1 cellular context compared by ENCODE assay signal in the genomic region with DNA sequence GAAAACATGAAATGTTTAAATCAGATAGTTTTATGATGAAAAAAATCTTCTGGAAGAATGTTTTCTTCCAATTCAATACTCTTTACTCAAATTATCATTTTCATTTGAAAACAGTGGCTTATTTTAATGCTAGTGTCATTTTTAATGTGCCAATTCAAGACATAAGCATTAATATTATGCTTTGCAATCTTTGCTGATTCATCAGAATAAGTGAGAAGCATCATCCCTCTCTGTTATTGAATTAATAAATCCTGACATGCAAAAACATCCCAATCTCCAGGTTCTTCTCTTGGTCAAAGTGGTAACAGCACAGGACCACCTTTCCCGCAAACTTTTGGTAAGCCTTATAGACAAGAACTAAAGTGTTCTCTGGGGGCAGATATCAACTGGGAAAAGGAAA.
TF ChIP-seq lines count a peak whose summit lies in the region.

No MANE protein-coding gene starts in this region.

TF ChIP-seq in HepG2, 621 proteins besides CTCF, POLR2A, EP300 and RAD21:
- no peak for TF ChIP-seq MEIS2 (CRISPR knock-in tag; IDR thresholded peaks at IDR 0.05)
- TF ChIP-seq KAT2B (IDR thresholded peaks at IDR 0.05; ENCODE audit: borderline replicate concordance, low read depth, low read length): no peak
- TF ChIP-seq, protein P1, sequence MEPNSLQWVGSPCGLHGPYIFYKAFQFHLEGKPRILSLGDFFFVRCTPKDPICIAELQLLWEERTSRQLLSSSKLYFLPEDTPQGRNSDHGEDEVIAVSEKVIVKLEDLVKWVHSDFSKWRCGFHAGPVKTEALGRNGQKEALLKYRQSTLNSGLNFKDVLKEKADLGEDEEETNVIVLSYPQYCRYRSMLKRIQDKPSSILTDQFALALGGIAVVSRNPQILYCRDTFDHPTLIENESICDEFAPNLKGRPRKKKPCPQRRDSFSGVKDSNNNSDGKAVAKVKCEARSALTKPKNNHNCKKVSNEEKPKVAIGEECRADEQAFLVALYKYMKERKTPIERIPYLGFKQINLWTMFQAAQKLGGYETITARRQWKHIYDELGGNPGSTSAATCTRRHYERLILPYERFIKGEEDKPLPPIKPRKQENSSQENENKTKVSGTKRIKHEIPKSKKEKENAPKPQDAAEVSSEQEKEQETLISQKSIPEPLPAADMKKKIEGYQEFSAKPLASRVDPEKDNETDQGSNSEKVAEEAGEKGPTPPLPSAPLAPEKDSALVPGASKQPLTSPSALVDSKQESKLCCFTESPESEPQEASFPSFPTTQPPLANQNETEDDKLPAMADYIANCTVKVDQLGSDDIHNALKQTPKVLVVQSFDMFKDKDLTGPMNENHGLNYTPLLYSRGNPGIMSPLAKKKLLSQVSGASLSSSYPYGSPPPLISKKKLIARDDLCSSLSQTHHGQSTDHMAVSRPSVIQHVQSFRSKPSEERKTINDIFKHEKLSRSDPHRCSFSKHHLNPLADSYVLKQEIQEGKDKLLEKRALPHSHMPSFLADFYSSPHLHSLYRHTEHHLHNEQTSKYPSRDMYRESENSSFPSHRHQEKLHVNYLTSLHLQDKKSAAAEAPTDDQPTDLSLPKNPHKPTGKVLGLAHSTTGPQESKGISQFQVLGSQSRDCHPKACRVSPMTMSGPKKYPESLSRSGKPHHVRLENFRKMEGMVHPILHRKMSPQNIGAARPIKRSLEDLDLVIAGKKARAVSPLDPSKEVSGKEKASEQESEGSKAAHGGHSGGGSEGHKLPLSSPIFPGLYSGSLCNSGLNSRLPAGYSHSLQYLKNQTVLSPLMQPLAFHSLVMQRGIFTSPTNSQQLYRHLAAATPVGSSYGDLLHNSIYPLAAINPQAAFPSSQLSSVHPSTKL (CRISPR knock-in tag; IDR thresholded peaks at IDR 0.05): no peak
- TF ChIP-seq MAFF (IDR thresholded peaks at IDR 0.05; ENCODE audit: low read depth, low read length): peak; percentile 94
- peak; percentile 53; the same call in 1 of the 2 replicates for TF ChIP-seq POLR2G (IDR thresholded peaks at IDR 0.05; ENCODE audit: low read depth, low read length)
- peak; percentile 89 to 93 for TF ChIP-seq MAFK (conservative IDR thresholded peaks at IDR 0.05 in 1 of 2, IDR thresholded peaks at IDR 0.05 in 1 of 2; ENCODE audit: low read length in 2 of 2)
- TF ChIP-seq, protein P2, sequence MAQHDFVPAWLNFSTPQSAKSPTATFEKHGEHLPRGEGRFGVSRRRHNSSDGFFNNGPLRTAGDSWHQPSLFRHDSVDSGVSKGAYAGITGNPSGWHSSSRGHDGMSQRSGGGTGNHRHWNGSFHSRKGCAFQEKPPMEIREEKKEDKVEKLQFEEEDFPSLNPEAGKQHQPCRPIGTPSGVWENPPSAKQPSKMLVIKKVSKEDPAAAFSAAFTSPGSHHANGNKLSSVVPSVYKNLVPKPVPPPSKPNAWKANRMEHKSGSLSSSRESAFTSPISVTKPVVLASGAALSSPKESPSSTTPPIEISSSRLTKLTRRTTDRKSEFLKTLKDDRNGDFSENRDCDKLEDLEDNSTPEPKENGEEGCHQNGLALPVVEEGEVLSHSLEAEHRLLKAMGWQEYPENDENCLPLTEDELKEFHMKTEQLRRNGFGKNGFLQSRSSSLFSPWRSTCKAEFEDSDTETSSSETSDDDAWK (CRISPR knock-in tag; IDR thresholded peaks at IDR 0.05): no peak
